1 cellular context compared by ENCODE assay signal in genomic region chr7:138863931-138864330, GRCh38.
TF ChIP-seq lines count a peak whose summit lies in the region.

No MANE protein-coding gene starts in this region.

TF ChIP-seq in SK-N-SH, 30 proteins besides CTCF, POLR2A, EP300 and RAD21 (continued from another document):
- TF ChIP-seq IRF3 (IDR thresholded peaks at IDR 0.05; ENCODE audit: low read depth, low read length) (no peak), ZBTB33 (IDR thresholded peaks at IDR 0.05; ENCODE audit: borderline replicate concordance, low read depth) (no peak), ELF1 (IDR thresholded peaks at IDR 0.05) (no peak), PBX3 (IDR thresholded peaks at IDR 0.05) (no peak), NRF1 (IDR thresholded peaks at IDR 0.05; ENCODE audit: low read depth, low read length) (no peak), RXRA (IDR thresholded peaks at IDR 0.05; ENCODE audit: borderline replicate concordance, low read depth) (no peak), GATA2 (CRISPR knock-in tag; IDR thresholded peaks at IDR 0.05) (no peak), EZH2phosphoT487 (IDR thresholded peaks at IDR 0.05; ENCODE audit: borderline replicate concordance, low read depth) (no peak), FOSL2 (IDR thresholded peaks at IDR 0.05; ENCODE audit: borderline replicate concordance, low read depth) (no peak), SMC3 (IDR thresholded peaks at IDR 0.05; ENCODE audit: low read depth, low read length) (no peak)
